ENCODE assay signal across 8 cellular contexts in the genomic region with DNA sequence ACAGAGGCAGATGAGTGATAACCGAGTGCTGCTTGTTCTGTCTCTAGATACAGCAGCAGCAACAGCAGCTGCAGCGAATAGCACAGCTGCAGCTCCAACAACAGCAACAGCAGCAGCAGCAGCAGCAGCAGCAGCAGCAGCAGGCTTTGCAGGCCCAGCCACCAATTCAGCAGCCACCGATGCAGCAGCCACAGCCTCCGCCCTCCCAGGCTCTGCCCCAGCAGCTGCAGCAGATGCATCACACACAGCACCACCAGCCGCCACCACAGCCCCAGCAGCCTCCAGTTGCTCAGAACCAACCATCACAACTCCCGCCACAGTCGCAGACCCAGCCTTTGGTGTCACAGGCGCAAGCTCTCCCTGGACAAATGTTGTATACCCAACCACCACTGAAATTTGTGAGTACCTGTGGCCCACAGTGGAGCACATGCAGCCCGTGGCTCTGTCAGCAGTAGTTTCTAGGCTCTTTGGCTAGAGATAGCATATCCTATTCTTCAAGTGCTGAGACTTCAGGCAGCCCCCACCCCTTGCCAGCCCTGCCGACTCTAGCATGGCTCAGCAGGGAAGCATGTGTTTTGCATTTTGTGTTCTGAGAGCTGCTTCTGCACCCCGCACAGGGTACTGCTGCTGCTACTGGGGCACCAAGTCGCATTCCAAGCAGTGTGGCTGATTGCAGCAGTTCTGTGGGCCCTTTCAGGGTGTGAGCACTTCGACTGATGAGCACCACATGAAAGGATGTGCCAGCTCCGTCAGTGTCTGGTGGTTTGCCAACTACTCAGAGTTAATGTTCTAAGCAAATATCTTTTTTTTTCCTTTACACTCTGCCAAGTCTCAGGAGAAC. TPM values are rescaled to one million over a fixed set of nuclear protein-coding genes. Genes with fewer than 3 reads are reported as not detected.
DNase-seq lines count a peak whose midpoint lies in the region; ATAC-seq and TF ChIP-seq lines count a peak whose summit lies in the region.

No MANE protein-coding gene starts in this region.

- no peaks in the 10 kb centered on the region for H3K27me3 ChIP-seq in colonic mucosa

- H3K27me3 Mint-ChIP-seq in activated T-cell treated with anti-CD3 and anti-CD28 coated beads, Interleukin-2, amount 50 U/mL, for 72 hours (ENCODE audit: low read depth): no peaks in the 10 kb centered on the region

- H3K4me3 ChIP-seq in fibroblast of the aortic adventitia (ENCODE audit: low read depth, low read length) (no peak overlapping the region), colonic mucosa (no peak overlapping the region)

- in situ Hi-C loops in GM13976 (cut with MboI; ENCODE audit: low sequenced_read_pairs, unreplicated experiment): no loop called here

- intact Hi-C loops in colonic mucosa (cut with DNase I): loop anchor here (10.0 kb wide), 1 partner anchor 128 kb away; no protein-coding TSS in a partner anchor

- DNase-seq in HS-27A (ENCODE audit: low read depth): peak; percentile 72
- peak; percentile 57 to 63 for DNase-seq in activated T-cell treated with anti-CD3 and anti-CD28 coated beads, Interleukin-2, amount 50 U/mL, for 72 hours
- peak; percentile 92 for DNase-seq in fibroblast of the aortic adventitia (ENCODE audit: low read depth)
- DNase-seq in stimulated activated CD8-positive, alpha-beta memory T cell treated with anti-CD3 and anti-CD28 coated beads, Interleukin-12 subunit alpha, Interleukin-12 subunit beta, amount 100 ng/mL, for 4 hours (ENCODE audit: low read depth): peak; percentile 37
- DNase-seq in HT-29 (ENCODE audit: low spot score): no peak
- no peak for DNase-seq in superior temporal gyrus (ENCODE audit: extremely low spot score)
- no peak for DNase-seq in colonic mucosa
- no peak for DNase-seq in GM13976 (ENCODE audit: low spot score)

- peaks cover 18 to 36% of the 10 kb centered on the region in 2 donors for H3K36me3 Mint-ChIP-seq in activated T-cell treated with anti-CD3 and anti-CD28 coated beads, Interleukin-2, amount 50 U/mL, for 72 hours (ENCODE audit: insufficient read depth in 2 of 2)

- H3K36me3 ChIP-seq in colonic mucosa: peaks cover 28% of the 10 kb centered on the region

- H3K27ac Mint-ChIP-seq in activated T-cell treated with anti-CD3 and anti-CD28 coated beads, Interleukin-2, amount 50 U/mL, for 72 hours: peak overlapping the region; percentile 52

- H3K4me1 ChIP-seq in colonic mucosa: peaks cover 6% of the 10 kb centered on the region

- H3K4me1 Mint-ChIP-seq in activated T-cell treated with anti-CD3 and anti-CD28 coated beads, Interleukin-2, amount 50 U/mL, for 72 hours (ENCODE audit: low read depth): peaks cover 93% of the 10 kb centered on the region

- no peak overlapping the region for H3K9ac ChIP-seq in colonic mucosa (ENCODE audit: low read depth in 2 of 2, low read length in 2 of 2)

- peaks cover 0 to 2% of the 10 kb centered on the region in 2 donors for H3K9me3 Mint-ChIP-seq in activated T-cell treated with anti-CD3 and anti-CD28 coated beads, Interleukin-2, amount 50 U/mL, for 72 hours

- peak overlapping the region; percentile 8 to 36 for H3K4me3 Mint-ChIP-seq in activated T-cell treated with anti-CD3 and anti-CD28 coated beads, Interleukin-2, amount 50 U/mL, for 72 hours

- no peaks in the 10 kb centered on the region for H3K9me3 ChIP-seq in colonic mucosa

- ATAC-seq in activated T-cell treated with anti-CD3 and anti-CD28 coated beads, Interleukin-2, amount 50 U/mL, for 72 hours (replicated peaks in 1 of 2): peak; percentile 19 to 27

- TF ChIP-seq CTCF in fibroblast of the aortic adventitia (IDR thresholded peaks at IDR 0.05; ENCODE audit: insufficient read depth, low read length) (no peak), colonic mucosa (IDR thresholded peaks at IDR 0.05) (no peak), GM13976 (IDR thresholded peaks at IDR 0.05; ENCODE audit: borderline replicate concordance, control extremely low read depth, extremely low read depth, insufficient read depth, missing control alignments) (no peak)

- H3K27ac ChIP-seq in colonic mucosa: no peak overlapping the region

RNA-seq across cellular contexts. Expression of gene MED15, which starts 59.2 kb away (rescaled TPM):
- 100 to 1,000 TPM; 106 to 113 TPM for total RNA-seq in activated T-cell treated with anti-CD3 and anti-CD28 coated beads, Interleukin-2, amount 50 U/mL, for 72 hours
- total RNA-seq in fibroblast of the aortic adventitia (ENCODE audit: low replicate concordance) (24.4 and 44.2 TPM in 2 replicates), colonic mucosa (100 to 1,000 TPM in 1 of 2 donors, 10 to 100 TPM in 1; 93.1 to 102 TPM)
- 110 and 127 TPM in 2 replicates for total RNA-seq in HT-29 (2014; rRNA removed; shearing (Covaris generic))

Comparison
In these comparisons a context has a peak if more than half of its experiments do, and no peak if none do; other contexts are left out.
1. DNase-seq: peak in HS-27A (single experiment), activated T-cell treated with anti-CD3 and anti-CD28 coated beads, Interleukin-2, amount 50 U/mL, for 72 hours (2 of 2), fibroblast of the aortic adventitia (single experiment) and stimulated activated CD8-positive, alpha-beta memory T cell treated with anti-CD3 and anti-CD28 coated beads, Interleukin-12 subunit alpha, Interleukin-12 subunit beta, amount 100 ng/mL, for 4 hours (single experiment); none in HT-29 (single experiment), superior temporal gyrus (single experiment), colonic mucosa (single experiment) and GM13976 (single experiment).